In the genomic region with DNA sequence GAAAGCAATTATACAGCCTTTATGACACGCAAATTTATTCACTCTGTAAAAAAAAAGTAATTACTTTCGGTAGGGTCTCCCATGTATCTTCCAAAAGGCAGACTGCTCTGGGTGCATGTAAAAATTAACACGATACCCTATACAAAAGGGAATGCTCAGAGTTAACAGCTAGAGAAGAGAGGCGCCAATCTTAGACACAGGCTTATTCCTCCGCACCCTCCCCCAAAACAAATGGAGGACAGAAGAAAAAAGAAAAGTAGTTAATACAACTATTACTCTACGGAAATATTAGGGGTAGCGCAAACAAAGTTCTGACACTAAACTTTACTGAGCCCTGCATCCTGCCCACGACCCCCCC, we compare ENCODE assay signal across 8 cellular contexts. TPM values are rescaled to one million over a fixed set of nuclear protein-coding genes. Genes with fewer than 3 reads are reported as not detected.
A peak's percentile ranks its signal among the peaks of the same experiment; 100 is the strongest.
DNase-seq lines count a peak whose midpoint lies in the region; ATAC-seq and TF ChIP-seq lines count a peak whose summit lies in the region.

No MANE protein-coding gene starts in this region.

- intact Hi-C loops in breast epithelium (cut with DNase I; ENCODE audit: low total_unique reads) = no loop called here

- H3K4me1 ChIP-seq in breast epithelium (no peaks in the 10 kb centered on the region), mesenchymal stem cell (ENCODE audit: control insufficient read depth, insufficient read depth, low read depth, low read length) (no peaks in the 10 kb centered on the region)

- no peak overlapping the region for H2BK12ac ChIP-seq in mesenchymal stem cell (ENCODE audit: low read length in 2 of 2)

- no peak overlapping the region for H3K4ac ChIP-seq in mesenchymal stem cell (ENCODE audit: low read depth in 1 of 2, low read length in 2 of 2)

- H3K9ac ChIP-seq in mesenchymal stem cell (ENCODE audit: low read length) = peak overlapping the region; percentile 99

- no peaks in the 10 kb centered on the region for H3K27me3 ChIP-seq in breast epithelium
- H3K27me3 ChIP-seq in mesenchymal stem cell (ENCODE audit: control insufficient read depth in 1 of 2, insufficient read depth in 1 of 2, low read length in 2 of 2) = no peaks in the 10 kb centered on the region

- TF ChIP-seq CTCF in breast epithelium (IDR thresholded peaks at IDR 0.05) = no peak

- peak overlapping the region; percentile 87 for H2BK5ac ChIP-seq in mesenchymal stem cell (ENCODE audit: low read depth, low read length, poor library complexity, severe bottlenecking)

- H3K36me3 ChIP-seq in breast epithelium (no peaks in the 10 kb centered on the region), mesenchymal stem cell (ENCODE audit: control insufficient read depth in 1 of 2, insufficient read depth in 2 of 2, low read depth in 1 of 2, low read length in 2 of 2) (peaks cover 0 to 24% of the 10 kb centered on the region in 2 experiments)

- H3K9me3 ChIP-seq in breast epithelium (no peaks in the 10 kb centered on the region), mesenchymal stem cell (ENCODE audit: control insufficient read depth, low read length) (no peaks in the 10 kb centered on the region)

- no peak overlapping the region for H2AFZ ChIP-seq in mesenchymal stem cell (ENCODE audit: low read depth, low read length)

- peak overlapping the region; percentile 22 for H3K4me2 ChIP-seq in mesenchymal stem cell (ENCODE audit: low read length, poor library complexity, severe bottlenecking)

- peak overlapping the region; percentile 84 to 90 (median 87) for H3K4me3 ChIP-seq in breast epithelium
- H3K4me3 ChIP-seq in mesenchymal stem cell (ENCODE audit: insufficient read depth in 1 of 2, low read depth in 1 of 2, low read length in 2 of 2) = peak overlapping the region; percentile 95 to 97

- ATAC-seq in HG03439 (IDR thresholded peaks at IDR 0.05; ENCODE audit: unreplicated experiment) = peak; percentile 30

- H3K79me1 ChIP-seq in mesenchymal stem cell (replicated peaks; ENCODE audit: low read length, poor library complexity, severe bottlenecking) = peaks cover 19% of the 10 kb centered on the region

- no peak for TF ChIP-seq POLR2A in breast epithelium (IDR thresholded peaks at IDR 0.05)

- H3K23ac ChIP-seq in mesenchymal stem cell (ENCODE audit: low read length in 2 of 2) = no peak overlapping the region

- DNase-seq in NCI-H748 (lab: John Stamatoyannopoulos, UW; ENCODE audit: unreplicated experiment) = peak; percentile 71
- no peak for DNase-seq in NCI-H748 treated with DMSO at 0.1 percent for 48 hours (lab: John Stamatoyannopoulos, UW)
- no peak for DNase-seq in breast epithelium (ENCODE audit: low spot score in 2 of 2)
- DNase-seq in mesenchymal stem cell = no peak
- DNase-seq in NCI-H524 treated with DMSO at 0.1 percent for 48 hours (lab: John Stamatoyannopoulos, UW) = no peak
- DNase-seq in NCI-H2081 (lab: John Stamatoyannopoulos, UW) = no peak
- no peak for DNase-seq in activated CD4-positive, CD25-positive, alpha-beta regulatory T cell (lab: John Stamatoyannopoulos, UW)

- H3K18ac ChIP-seq in mesenchymal stem cell (ENCODE audit: low read depth in 1 of 2, low read length in 2 of 2) = no peak overlapping the region

- H2BK120ac ChIP-seq in mesenchymal stem cell (ENCODE audit: low read depth, low read length) = peak overlapping the region; percentile 43

- no peak overlapping the region for H4K91ac ChIP-seq in mesenchymal stem cell (ENCODE audit: low read length)

- H3K27ac ChIP-seq in breast epithelium (peak overlapping the region; percentile 94 to 95), mesenchymal stem cell (ENCODE audit: low read length, poor library complexity, severe bottlenecking) (peak overlapping the region; percentile 67)

- 2% methylated on average over 4 of the region's 8 CpGs for WGBS in mesenchymal stem cell

- H2AK5ac ChIP-seq in mesenchymal stem cell (ENCODE audit: low read length, severe bottlenecking) = no peak overlapping the region

- H4K8ac ChIP-seq in mesenchymal stem cell (ENCODE audit: low read length) = no peak overlapping the region

- no peak overlapping the region for H3K14ac ChIP-seq in mesenchymal stem cell (ENCODE audit: low read length in 2 of 2)

- H2BK15ac ChIP-seq in mesenchymal stem cell (ENCODE audit: low read depth, poor library complexity, severe bottlenecking) = no peak overlapping the region

RNA-seq across cellular contexts. Expression of gene UFL1, which starts 0.4 kb away (rescaled TPM):
- 10 to 100 TPM; 22.6 to 29.9 (median 28.0) TPM for total RNA-seq in breast epithelium
- polyA plus RNA-seq in mesenchymal stem cell (2013, experiment 1 of 2) = 20.6 TPM
- polyA plus RNA-seq in mesenchymal stem cell (2013, experiment 2 of 2) = 21.9 TPM

RNA-seq across cellular contexts. Expression of gene FHL5, which starts 41.7 kb away (rescaled TPM):
- total RNA-seq in breast epithelium = 10 to 100 TPM; 12.9 to 45.2 (median 25.0) TPM
- polyA plus RNA-seq in mesenchymal stem cell (2013, experiment 1 of 2) = 0.06 TPM
- not detected for polyA plus RNA-seq in mesenchymal stem cell (2013, experiment 2 of 2)
